19 cellular contexts compared by ENCODE assay signal in the genomic region with DNA sequence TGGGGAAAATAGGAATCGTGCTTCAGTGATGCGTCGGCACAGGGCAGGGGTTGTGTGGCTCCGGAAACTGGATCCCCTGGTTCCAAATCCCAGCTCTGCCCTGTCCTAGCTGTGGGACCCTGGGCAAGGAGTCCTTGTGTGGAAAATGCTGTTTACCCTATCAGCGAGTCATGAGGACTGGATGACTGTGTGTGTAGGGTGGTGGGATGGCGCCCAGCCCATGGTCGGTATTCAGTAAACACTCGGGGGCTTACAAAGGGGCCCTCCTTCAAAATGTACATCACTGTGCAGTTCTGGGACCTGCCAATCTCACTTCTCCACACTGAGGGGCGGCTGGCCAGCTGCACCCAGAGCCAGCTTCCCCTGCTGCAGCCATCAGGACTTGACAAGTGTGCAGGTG.
"Had no signal": no experiment of that assay in that cellular context is flagged by ENCODE, and none has a peak within 500 bp of the region (broad histone marks: within the 10 kb centered on the region; RNA-seq: fewer than 3 reads in every experiment).

No MANE protein-coding gene starts in this region.

- DNase-seq: central memory CD4-positive, alpha-beta T cell; colonic mucosa; cortex of kidney; dorsolateral prefrontal cortex; effector CD4-positive, alpha-beta T cell; effector memory CD4-positive, alpha-beta T cell; foreskin keratinocyte; heart left ventricle; hippocampal formation; islet precursor cell; left colon; left ventricle myocardium inferior; lower lobe of right lung; mucosa of descending colon had no signal

- H3K9me3 ChIP-seq: colonic mucosa, esophagus muscularis mucosa, gastroesophageal sphincter, heart left ventricle, left ventricle myocardium inferior, lower lobe of right lung, mucosa of descending colon had no signal

- H3K27me3 ChIP-seq: colonic mucosa, dorsolateral prefrontal cortex, esophagus muscularis mucosa, foreskin keratinocyte, gastroesophageal sphincter, heart left ventricle had no signal

- H3K4me1 Mint-ChIP-seq: mesothelial cell of epicardium had no signal

- H3K4me3 ChIP-seq: colonic mucosa, dorsolateral prefrontal cortex, esophagus muscularis mucosa, gastroesophageal sphincter, heart left ventricle, left ventricle myocardium inferior, lower lobe of right lung, mucosa of descending colon had no signal

- H3K27me3 Mint-ChIP-seq: dendritic cell treated with granulocyte-macrophage colony-stimulating factor and Interleukin-4, amounts not matched to agents 40 ng/mL and 50 ng/mL, for 4 days had no signal

- ATAC-seq: foreskin keratinocyte, gastroesophageal sphincter, heart left ventricle, left colon, left lobe of liver, lower lobe of right lung, mucosa of descending colon had no signal

- H3K36me3 ChIP-seq: colonic mucosa had no signal

- H3K4me3 Mint-ChIP-seq: dendritic cell treated with granulocyte-macrophage colony-stimulating factor and Interleukin-4, amounts not matched to agents 40 ng/mL and 50 ng/mL, for 4 days; mesothelial cell of epicardium had no signal

- H3K27ac ChIP-seq: colonic mucosa, esophagus muscularis mucosa, foreskin keratinocyte, gastroesophageal sphincter, heart left ventricle, left ventricle myocardium inferior, lower lobe of right lung had no signal

- H3K27ac Mint-ChIP-seq: dendritic cell treated with granulocyte-macrophage colony-stimulating factor and Interleukin-4, amounts not matched to agents 40 ng/mL and 50 ng/mL, for 4 days; mesothelial cell of epicardium had no signal

- H3K9me3 Mint-ChIP-seq: mesothelial cell of epicardium had no signal

- H3K4me1 ChIP-seq: colonic mucosa, esophagus muscularis mucosa, foreskin keratinocyte, gastroesophageal sphincter, heart left ventricle, left ventricle myocardium inferior, lower lobe of right lung had no signal
